In the genomic region with DNA sequence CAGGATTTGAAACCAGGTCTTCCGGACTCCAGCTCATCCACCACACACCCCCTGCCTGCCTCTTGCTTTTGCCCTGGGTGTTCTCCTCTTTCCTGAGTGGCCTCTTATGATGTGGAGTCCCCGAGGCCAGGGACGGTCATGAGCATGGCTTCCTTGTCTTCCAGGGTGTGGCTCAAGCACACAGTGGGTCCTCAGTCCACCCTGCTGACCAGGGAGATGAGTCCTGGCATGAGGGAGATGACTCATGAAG, we compare ENCODE assay signal across 1 cellular context.
TF ChIP-seq lines count a peak whose summit lies in the region.

No MANE protein-coding gene starts in this region.

TF ChIP-seq in SK-N-SH, 30 proteins besides CTCF, POLR2A, EP300 and RAD21 (continued from another document):
- TF ChIP-seq TAF1 (IDR thresholded peaks at IDR 0.05; ENCODE audit: borderline replicate concordance, low read depth, low read length) (no peak), RFX5 (IDR thresholded peaks at IDR 0.05; ENCODE audit: low read length) (no peak), GATA2 (CRISPR knock-in tag; IDR thresholded peaks at IDR 0.05) (no peak), MXI1 (IDR thresholded peaks at IDR 0.05; ENCODE audit: low read depth, low read length) (no peak), TEAD4 (IDR thresholded peaks at IDR 0.05; ENCODE audit: borderline replicate concordance, insufficient read depth) (no peak), RXRA (IDR thresholded peaks at IDR 0.05; ENCODE audit: borderline replicate concordance, low read depth) (no peak), FOXJ3 (CRISPR knock-in tag; IDR thresholded peaks at IDR 0.05) (no peak)
- TF ChIP-seq, protein P1, sequence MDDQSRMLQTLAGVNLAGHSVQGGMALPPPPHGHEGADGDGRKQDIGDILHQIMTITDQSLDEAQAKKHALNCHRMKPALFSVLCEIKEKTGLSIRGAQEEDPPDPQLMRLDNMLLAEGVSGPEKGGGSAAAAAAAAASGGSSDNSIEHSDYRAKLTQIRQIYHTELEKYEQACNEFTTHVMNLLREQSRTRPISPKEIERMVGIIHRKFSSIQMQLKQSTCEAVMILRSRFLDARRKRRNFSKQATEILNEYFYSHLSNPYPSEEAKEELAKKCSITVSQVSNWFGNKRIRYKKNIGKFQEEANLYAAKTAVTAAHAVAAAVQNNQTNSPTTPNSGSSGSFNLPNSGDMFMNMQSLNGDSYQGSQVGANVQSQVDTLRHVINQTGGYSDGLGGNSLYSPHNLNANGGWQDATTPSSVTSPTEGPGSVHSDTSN (IDR thresholded peaks at IDR 0.05), result no peak
- TF ChIP-seq, protein P2, sequence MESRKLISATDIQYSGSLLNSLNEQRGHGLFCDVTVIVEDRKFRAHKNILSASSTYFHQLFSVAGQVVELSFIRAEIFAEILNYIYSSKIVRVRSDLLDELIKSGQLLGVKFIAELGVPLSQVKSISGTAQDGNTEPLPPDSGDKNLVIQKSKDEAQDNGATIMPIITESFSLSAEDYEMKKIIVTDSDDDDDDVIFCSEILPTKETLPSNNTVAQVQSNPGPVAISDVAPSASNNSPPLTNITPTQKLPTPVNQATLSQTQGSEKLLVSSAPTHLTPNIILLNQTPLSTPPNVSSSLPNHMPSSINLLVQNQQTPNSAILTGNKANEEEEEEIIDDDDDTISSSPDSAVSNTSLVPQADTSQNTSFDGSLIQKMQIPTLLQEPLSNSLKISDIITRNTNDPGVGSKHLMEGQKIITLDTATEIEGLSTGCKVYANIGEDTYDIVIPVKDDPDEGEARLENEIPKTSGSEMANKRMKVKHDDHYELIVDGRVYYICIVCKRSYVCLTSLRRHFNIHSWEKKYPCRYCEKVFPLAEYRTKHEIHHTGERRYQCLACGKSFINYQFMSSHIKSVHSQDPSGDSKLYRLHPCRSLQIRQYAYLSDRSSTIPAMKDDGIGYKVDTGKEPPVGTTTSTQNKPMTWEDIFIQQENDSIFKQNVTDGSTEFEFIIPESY (IDR thresholded peaks at IDR 0.05; ENCODE audit: borderline replicate concordance, low read depth), result no peak
